30 cellular contexts compared by ENCODE assay signal in genomic region chr14:64951724-64952123, GRCh38. TPM values are rescaled to one million over a fixed set of nuclear protein-coding genes. Genes with fewer than 3 reads are reported as not detected.
DNase-seq lines count a peak whose midpoint lies in the region; ATAC-seq, FAIRE-seq and TF ChIP-seq lines count a peak whose summit lies in the region.
"Had no signal": no experiment of that assay in that cellular context is flagged by ENCODE, and none has a peak within 500 bp of the region (broad histone marks: within the 10 kb centered on the region; RNA-seq: fewer than 3 reads in every experiment).

No MANE protein-coding gene starts in this region.

- no peak overlapping the region for H3K4me3 Mint-ChIP-seq in stimulated activated effector memory CD8-positive, alpha-beta T cell treated with anti-CD3 and anti-CD28 coated beads, Interleukin-12 subunit alpha, Interleukin-12 subunit beta, amount 100 ng/mL, for 72 hours
- H3K4me3 Mint-ChIP-seq: activated CD4-positive, alpha-beta memory T cell treated with anti-CD3 and anti-CD28 coated beads, Interleukin-2, amount 10 ng/mL, durations not matched to agents 7 days and 5 days; activated naive CD8-positive, alpha-beta T cell; activated T-helper 17 cell treated with anti-CD3 and anti-CD28 coated beads, Interleukin-2, amount 50 U/mL, for 72 hours; CD8-positive, alpha-beta T cell; dendritic cell treated with granulocyte-macrophage colony-stimulating factor and Interleukin-4, amounts not matched to agents 40 ng/mL and 50 ng/mL, for 4 days; HFFc6; memory B cell; neural crest cell had no signal

- no peaks in the 10 kb centered on the region for H3K9me3 ChIP-seq in kidney (ENCODE audit: control insufficient read depth in 1 of 2, low read length in 2 of 2)
- H3K9me3 ChIP-seq: esophagus muscularis mucosa, ovary had no signal

- ATAC-seq in stimulated activated effector memory CD8-positive, alpha-beta T cell treated with anti-CD3 and anti-CD28 coated beads, Interleukin-12 subunit alpha, Interleukin-12 subunit beta, amount 100 ng/mL, for 72 hours: no peak
- ATAC-seq in GM21447 (IDR thresholded peaks at IDR 0.05; ENCODE audit: unreplicated experiment) (no peak), GM19463 (IDR thresholded peaks at IDR 0.05; ENCODE audit: unreplicated experiment) (no peak)
- ATAC-seq: activated T-helper 17 cell treated with anti-CD3 and anti-CD28 coated beads, Interleukin-2, amount 50 U/mL, for 72 hours; CD8-positive, alpha-beta T cell; left colon had no signal

- no peak overlapping the region for H3K4me3 ChIP-seq in kidney (ENCODE audit: low read length in 2 of 2)
- H3K4me3 ChIP-seq: esophagus muscularis mucosa, hepatocyte, ovary, PC-9 had no signal

- intact Hi-C loops in kidney (cut with DNase I): no loop called here

- no peaks in the 10 kb centered on the region for H3K9me3 Mint-ChIP-seq in stimulated activated effector memory CD8-positive, alpha-beta T cell treated with anti-CD3 and anti-CD28 coated beads, Interleukin-12 subunit alpha, Interleukin-12 subunit beta, amount 100 ng/mL, for 72 hours
- H3K9me3 Mint-ChIP-seq: activated CD4-positive, alpha-beta memory T cell treated with anti-CD3 and anti-CD28 coated beads, Interleukin-2, amount 10 ng/mL, durations not matched to agents 7 days and 5 days; activated T-helper 17 cell treated with anti-CD3 and anti-CD28 coated beads, Interleukin-2, amount 50 U/mL, for 72 hours; CD8-positive, alpha-beta T cell; dendritic cell treated with granulocyte-macrophage colony-stimulating factor and Interleukin-4, amounts not matched to agents 40 ng/mL and 50 ng/mL, for 4 days; HFFc6; memory B cell; neural crest cell had no signal

- H3K36me3 Mint-ChIP-seq in stimulated activated effector memory CD8-positive, alpha-beta T cell treated with anti-CD3 and anti-CD28 coated beads, Interleukin-12 subunit alpha, Interleukin-12 subunit beta, amount 100 ng/mL, for 72 hours: no peaks in the 10 kb centered on the region

- peaks cover 0 to 15% of the 10 kb centered on the region in 2 donors for H3K4me1 ChIP-seq in kidney (ENCODE audit: control insufficient read depth in 1 of 2, insufficient read depth in 1 of 2, low read depth in 1 of 2, low read length in 2 of 2)

- H3K9ac ChIP-seq in kidney (ENCODE audit: low read length in 2 of 2): no peak overlapping the region

- H3K4me1 Mint-ChIP-seq in stimulated activated effector memory CD8-positive, alpha-beta T cell treated with anti-CD3 and anti-CD28 coated beads, Interleukin-12 subunit alpha, Interleukin-12 subunit beta, amount 100 ng/mL, for 72 hours: peaks cover 26% of the 10 kb centered on the region
- H3K4me1 Mint-ChIP-seq: activated CD4-positive, alpha-beta memory T cell treated with anti-CD3 and anti-CD28 coated beads, Interleukin-2, amount 10 ng/mL, durations not matched to agents 7 days and 5 days; activated T-helper 17 cell treated with anti-CD3 and anti-CD28 coated beads, Interleukin-2, amount 50 U/mL, for 72 hours; neural crest cell had no signal

- H3K36me3 ChIP-seq in kidney (ENCODE audit: control insufficient read depth in 1 of 2, insufficient read depth in 2 of 2, low read length in 2 of 2): peaks cover 0 to 7% of the 10 kb centered on the region in 2 donors
- H3K36me3 ChIP-seq: ovary had no signal

- no peak for TF ChIP-seq CTCF in kidney (IDR thresholded peaks at IDR 0.05; ENCODE audit: borderline replicate concordance, extremely low read depth, insufficient read depth)

- H3K27ac ChIP-seq in angular gyrus (ENCODE audit: low read depth, low read length) (peak overlapping the region; percentile 74), kidney (ENCODE audit: low read depth in 2 of 2, low read length in 2 of 2) (no peak overlapping the region)
- H3K27ac ChIP-seq: esophagus muscularis mucosa, hepatocyte, ovary, PC-9 had no signal

- FAIRE-seq in kidney (lab: Jason Lieb, UNC): no peak
- FAIRE-seq: endometrium, frontal cortex had no signal

- peak; percentile 31 for DNase-seq in fibroblast of peridontal ligament (ENCODE audit: extremely low read depth)
- peak; percentile 30 for DNase-seq in kidney
- DNase-seq in stimulated activated effector memory CD8-positive, alpha-beta T cell treated with anti-CD3 and anti-CD28 coated beads, Interleukin-12 subunit alpha, Interleukin-12 subunit beta, amount 100 ng/mL, for 72 hours (ENCODE audit: low spot score in 2 of 2): no peak
- no peak for DNase-seq in SKM-1 (lab: John Stamatoyannopoulos, UW; ENCODE audit: unreplicated experiment)
- DNase-seq: activated CD4-positive, alpha-beta memory T cell treated with anti-CD3 and anti-CD28 coated beads, Interleukin-2, amount 10 ng/mL, durations not matched to agents 7 days and 5 days; activated CD8-positive, alpha-beta memory T cell treated with anti-CD3 and anti-CD28 coated beads, Interleukin-2, amount 50 U/mL, for 48 hours; CD8-positive, alpha-beta T cell; GOT3; HFFc6; left colon; NCI-H146; NCI-H345; NCI-H69; ovary; PC-9; stimulated activated CD4-positive, alpha-beta T cell treated with anti-CD3 and anti-CD28 coated beads, Interleukin-4, amount 100 ng/mL, for 24 hours had no signal

- peak overlapping the region; percentile 15 for H3K27ac Mint-ChIP-seq in stimulated activated effector memory CD8-positive, alpha-beta T cell treated with anti-CD3 and anti-CD28 coated beads, Interleukin-12 subunit alpha, Interleukin-12 subunit beta, amount 100 ng/mL, for 72 hours
- H3K27ac Mint-ChIP-seq: activated CD4-positive, alpha-beta memory T cell treated with anti-CD3 and anti-CD28 coated beads, Interleukin-2, amount 10 ng/mL, durations not matched to agents 7 days and 5 days; dendritic cell treated with granulocyte-macrophage colony-stimulating factor and Interleukin-4, amounts not matched to agents 40 ng/mL and 50 ng/mL, for 4 days; HFFc6 had no signal

RNA-seq across cellular contexts. Expression of gene GPX2, which starts 9.2 kb away (rescaled TPM):
- total RNA-seq in kidney: 8.4 TPM
- polyA plus RNA-seq in kidney (ENCODE audit: insufficient read depth, low read depth, low replicate concordance): 60.0 TPM
- total RNA-seq: A673; activated CD4-positive, alpha-beta memory T cell treated with anti-CD3 and anti-CD28 coated beads, Interleukin-2, amount 10 ng/mL, durations not matched to agents 7 days and 5 days; activated T-helper 17 cell treated with anti-CD3 and anti-CD28 coated beads, Interleukin-2, amount 50 U/mL, for 72 hours; CD8-positive, alpha-beta T cell; esophagus muscularis mucosa; frontal cortex; HFFc6; neural crest cell; T-helper 2 cell treated with Interferon-gamma antibody and Interleukin-4, amounts not matched to agents 100 ng/mL and 5 ng/mL, for 36 hours had no signal
- polyA plus RNA-seq: ovary had no signal

RNA-seq across cellular contexts. Expression of gene RAB15, which starts 20.4 kb away (rescaled TPM):
- 18.3 TPM for total RNA-seq in kidney
- polyA plus RNA-seq in kidney (ENCODE audit: insufficient read depth, low read depth, low replicate concordance): 21.7 TPM

RNA-seq across cellular contexts. Expression of gene FNTB, which starts 35.0 kb away (rescaled TPM):
- 15.0 TPM for total RNA-seq in kidney
- polyA plus RNA-seq in kidney (ENCODE audit: insufficient read depth, low read depth, low replicate concordance): 13.6 TPM

RNA-seq across cellular contexts. Expression of gene CHURC1, which starts 37.5 kb away (rescaled TPM):
- total RNA-seq in kidney: 70.4 TPM
- 41.0 TPM for polyA plus RNA-seq in kidney (ENCODE audit: insufficient read depth, low read depth, low replicate concordance)

Comparison
In these comparisons a context has a peak if more than half of its experiments do, and no peak if none do; other contexts are left out.
1. DNase-seq: peak in fibroblast of peridontal ligament (single experiment) and kidney (single experiment); none in stimulated activated effector memory CD8-positive, alpha-beta T cell treated with anti-CD3 and anti-CD28 coated beads, Interleukin-12 subunit alpha, Interleukin-12 subunit beta, amount 100 ng/mL, for 72 hours (0 of 2) and SKM-1 (single experiment).